In genomic region chr14:48709277-48709785, GRCh38 we compare ENCODE assay signal across 23 cellular contexts.
"Had no signal": no experiment of that assay in that cellular context is flagged by ENCODE, and none has a peak within 500 bp of the region (broad histone marks: within the 10 kb centered on the region; RNA-seq: fewer than 3 reads in every experiment).

No MANE protein-coding gene starts in this region.

- H3K27me3 ChIP-seq: colonic mucosa, esophagus squamous epithelium, gastrocnemius medialis, heart right ventricle, left lung had no signal

- H3K4me3 ChIP-seq: colonic mucosa, esophagus squamous epithelium, gastrocnemius medialis, heart right ventricle, left lung, lower lobe of right lung, mucosa of descending colon had no signal

- H3K4me1 ChIP-seq: colonic mucosa, esophagus squamous epithelium, gastrocnemius medialis, left lung, lower lobe of right lung had no signal

- DNase-seq: colonic mucosa; cortex of kidney; effector CD8-positive, alpha-beta T cell; effector memory CD8-positive, alpha-beta T cell; endodermal cell; erythroblast; esophagus squamous epithelium; foreskin fibroblast; foreskin melanocyte; gastrocnemius medialis; glutamatergic neuron; head of caudate nucleus; heart right ventricle; hippocampal formation; left cardiac atrium; left lung; left ventricle myocardium superior; lower lobe of right lung; mesenchymal stem cell; mucosa of descending colon; naive B cell had no signal

- H3K9me3 ChIP-seq: colonic mucosa, esophagus squamous epithelium, gastrocnemius medialis, heart right ventricle, left lung, lower lobe of right lung had no signal

- ATAC-seq: effector memory CD8-positive, alpha-beta T cell; esophagus mucosa; gastrocnemius medialis; heart right ventricle; left cardiac atrium; left lung; left ventricle myocardium superior; lower lobe of right lung; mucosa of descending colon had no signal

- H3K36me3 ChIP-seq: colonic mucosa, esophagus squamous epithelium, gastrocnemius medialis, heart right ventricle, left lung, lower lobe of right lung had no signal

- H3K27ac ChIP-seq: colonic mucosa, epithelial cell of prostate, esophagus squamous epithelium, gastrocnemius medialis, heart right ventricle, left lung, lower lobe of right lung had no signal
